In genomic region chr19:28737021-28737525, GRCh38 we compare ENCODE assay signal across 8 cellular contexts.
A peak's percentile ranks its signal among the peaks of the same experiment; 100 is the strongest.
DNase-seq lines count a peak whose midpoint lies in the region; ATAC-seq, FAIRE-seq and TF ChIP-seq lines count a peak whose summit lies in the region.

No MANE protein-coding gene starts in this region.

- H4K20me1 ChIP-seq in GM23338 (replicated peaks; ENCODE audit: insufficient read depth), result no peaks in the 10 kb centered on the region
- no peaks in the 10 kb centered on the region for H4K20me1 ChIP-seq in PC-9 (ENCODE audit: insufficient read depth)
- H4K20me1 ChIP-seq in endothelial cell of umbilical vein (replicated peaks; ENCODE audit: control insufficient read depth, extremely low read depth, insufficient read depth, low read length), result no peaks in the 10 kb centered on the region

- TF ChIP-seq POLR2A in endothelial cell of umbilical vein (IDR thresholded peaks at IDR 0.05; ENCODE audit: low read depth, low read length), result no peak

- H3K9me3 ChIP-seq in CD4-positive, alpha-beta memory T cell (ENCODE audit: control insufficient read depth in 1 of 2, low read length in 2 of 2), result no peaks in the 10 kb centered on the region
- no peaks in the 10 kb centered on the region for H3K9me3 ChIP-seq in PC-9 (ENCODE audit: insufficient read depth, low read depth)
- H3K9me3 ChIP-seq in endothelial cell of umbilical vein (replicated peaks; ENCODE audit: control insufficient read depth, insufficient read depth, low read length), result no peaks in the 10 kb centered on the region

- no peaks in the 10 kb centered on the region for H3K27me3 Mint-ChIP-seq in CD4-positive, alpha-beta memory T cell
- no peaks in the 10 kb centered on the region for H3K27me3 Mint-ChIP-seq in GM23338 (ENCODE audit: insufficient read depth, low read depth, poor library complexity)

- peak overlapping the region in 6 of 8 donors; percentile 11 to 52 (median 32) for H3K4me3 Mint-ChIP-seq in CD4-positive, alpha-beta memory T cell
- H3K4me3 Mint-ChIP-seq in GM23338, result no peak overlapping the region

- no peaks in the 10 kb centered on the region for H3K36me3 ChIP-seq in CD4-positive, alpha-beta memory T cell (ENCODE audit: insufficient read depth, low read length)
- H3K36me3 ChIP-seq in GM23338 (ENCODE audit: insufficient read depth) (no peaks in the 10 kb centered on the region), PC-9 (ENCODE audit: low read depth) (no peaks in the 10 kb centered on the region), endothelial cell of umbilical vein (ENCODE audit: control insufficient read depth in 2 of 2, extremely low read depth in 1 of 2, insufficient read depth in 2 of 2, low read length in 2 of 2) (no peaks in the 10 kb centered on the region)

- no peak overlapping the region for H3K4me3 ChIP-seq in CD4-positive, alpha-beta memory T cell (ENCODE audit: low read length in 2 of 2)
- H3K4me3 ChIP-seq in GM23338, result no peak overlapping the region
- H3K4me3 ChIP-seq in PC-9, result no peak overlapping the region
- H3K4me3 ChIP-seq in endothelial cell of umbilical vein (replicated peaks in 1 of 3; ENCODE audit: insufficient read depth in 1 of 3, low read depth in 1 of 3, low read length in 3 of 3), result no peak overlapping the region

- peaks cover 0 to 3% (median 0%) of the 10 kb centered on the region in 8 donors for H3K9me3 Mint-ChIP-seq in CD4-positive, alpha-beta memory T cell
- H3K9me3 Mint-ChIP-seq in GM23338, result no peaks in the 10 kb centered on the region

- peak overlapping the region; percentile 96; the same call in 1 of the 2 replicates for H2AFZ ChIP-seq in GM23338
- no peak overlapping the region for H2AFZ ChIP-seq in PC-9
- H2AFZ ChIP-seq in endothelial cell of umbilical vein (ENCODE audit: low read depth, low read length), result peak overlapping the region; percentile 64

- dilution Hi-C loops in endothelial cell of umbilical vein (cut with MboI; ENCODE audit: extremely low pct_ligation_motif_present, low sequenced_read_pairs), result no loop called here

- intact Hi-C loops in CD4-positive, alpha-beta memory T cell (cut with micrococcal nuclease), result loop anchor here (2.0 kb wide), 1 partner anchor 142 kb away; no protein-coding TSS in a partner anchor
- intact Hi-C loops in PC-9 (cut with micrococcal nuclease; ENCODE audit: unreplicated experiment) (loop anchor here (10.0 kb wide), 1 partner anchor 138 kb away; no protein-coding TSS in a partner anchor), endothelial cell of umbilical vein (cut with micrococcal nuclease) (no loop called here)

- H3K27ac ChIP-seq in CD4-positive, alpha-beta memory T cell (ENCODE audit: low read depth, low read length), result no peak overlapping the region
- H3K27ac ChIP-seq in GM23338 (ENCODE audit: low read depth) (no peak overlapping the region), PC-9 (no peak overlapping the region), endothelial cell of umbilical vein (ENCODE audit: insufficient read depth, low read depth, low read length) (no peak overlapping the region)

- H3F3A ChIP-seq in GM23338 (replicated peaks; ENCODE audit: low read depth), result no peaks in the 10 kb centered on the region
- no peaks in the 10 kb centered on the region for H3F3A ChIP-seq in PC-9 (ENCODE audit: insufficient read depth, low read depth)

- BruUV-seq in PC-9 (replicated peaks; lab: Mats Ljungman, UMichigan) (no TSS peak), endothelial cell of umbilical vein (replicated peaks; lab: Mats Ljungman, UMichigan) (no TSS peak)

- no peaks in the 10 kb centered on the region for H3K9me1 ChIP-seq in endothelial cell of umbilical vein (replicated peaks; ENCODE audit: control insufficient read depth, extremely low read depth, insufficient read depth, low read length)

- TF ChIP-seq CTCF in GM23338 (conservative IDR thresholded peaks at IDR 0.05; ENCODE audit: low read depth in 2 of 2), result peak; percentile 49 to 84
- TF ChIP-seq CTCF in PC-9 (conservative IDR thresholded peaks at IDR 0.05), result peak; percentile 63
- peak in 1 of 2 donors; percentile 12 for TF ChIP-seq CTCF in endothelial cell of umbilical vein (IDR thresholded peaks at IDR 0.05; ENCODE audit: extremely low read depth in 1 of 2, insufficient read depth in 1 of 2, low read depth in 1 of 2, low read length in 2 of 2)

- no peaks in the 10 kb centered on the region for H3K36me3 Mint-ChIP-seq in CD4-positive, alpha-beta memory T cell
- no peaks in the 10 kb centered on the region for H3K36me3 Mint-ChIP-seq in GM23338 (ENCODE audit: low read depth)

- peaks cover 7% of the 10 kb centered on the region for H3K4me1 ChIP-seq in CD4-positive, alpha-beta memory T cell (ENCODE audit: insufficient read depth, low read length)
- H3K4me1 ChIP-seq in GM23338 (ENCODE audit: insufficient read depth) (no peaks in the 10 kb centered on the region), PC-9 (replicated peaks; ENCODE audit: insufficient read depth) (no peaks in the 10 kb centered on the region), endothelial cell of umbilical vein (ENCODE audit: control insufficient read depth, extremely low read depth, insufficient read depth, low read length) (no peaks in the 10 kb centered on the region)

- no peaks in the 10 kb centered on the region for H3K27me3 ChIP-seq in CD4-positive, alpha-beta memory T cell (ENCODE audit: insufficient read depth, low read length)
- no peaks in the 10 kb centered on the region for H3K27me3 ChIP-seq in GM23338 (ENCODE audit: insufficient read depth)
- no peaks in the 10 kb centered on the region for H3K27me3 ChIP-seq in PC-9 (ENCODE audit: insufficient read depth, low read depth)
- H3K27me3 ChIP-seq in endothelial cell of umbilical vein (ENCODE audit: control insufficient read depth in 2 of 2, insufficient read depth in 2 of 2, low read length in 2 of 2), result no peaks in the 10 kb centered on the region

- H3K4me2 ChIP-seq in GM23338 (no peak overlapping the region), PC-9 (peak overlapping the region; percentile 58), endothelial cell of umbilical vein (ENCODE audit: insufficient read depth, low read length) (peak overlapping the region; percentile 31)

- ATAC-seq in GM23338 (peak; percentile 71), GM21515 (IDR thresholded peaks at IDR 0.05; ENCODE audit: unreplicated experiment) (no peak), HG02884 (IDR thresholded peaks at IDR 0.05; ENCODE audit: unreplicated experiment) (no peak)

- POLR2A ChIA-PET in CD4-positive, alpha-beta memory T cell (lab: Charles Lee; ENCODE audit: partially characterized antibody), result no interaction called here
- POLR2A ChIA-PET in PC-9 (lab: Charles Lee; ENCODE audit: unreplicated experiment), result interaction anchor here (0.6 kb wide), 1 partner anchor 511 kb away, joined by 4 read pairs; no protein-coding TSS in a partner anchor
- POLR2A ChIA-PET in endothelial cell of umbilical vein (lab: Charles Lee), result no interaction called here

- DNase-seq in CD4-positive, alpha-beta memory T cell, result peak in 3 of 5 donors; percentile 7 to 26 (median 21)
- peak; percentile 65 for DNase-seq in GM23338 (ENCODE audit: low spot score)
- DNase-seq in PC-9, result no peak
- no peak for DNase-seq in endothelial cell of umbilical vein (ENCODE audit: low read depth, low spot score)
- peak; percentile 67 for DNase-seq in myocyte (ENCODE audit: low read depth)
- no peak for DNase-seq in activated CD4-positive, CD25-positive, alpha-beta regulatory T cell treated with anti-CD3 and anti-CD28 coated beads, Interleukin-2, amount 50 U/mL, for 72 hours

- H3K9me2 ChIP-seq in GM23338 (ENCODE audit: insufficient read depth) (no peaks in the 10 kb centered on the region), PC-9 (ENCODE audit: insufficient read depth) (no peaks in the 10 kb centered on the region)

- CTCF ChIA-PET in CD4-positive, alpha-beta memory T cell (lab: Charles Lee; ENCODE audit: partially characterized antibody), result interaction anchor here (1.4 to 2.7 kb wide), 4 partner anchors 142 to 528 kb away, joined by 3 to 17 read pairs (median 6); no protein-coding TSS in a partner anchor
- CTCF ChIA-PET in PC-9 (lab: Charles Lee) (interaction anchor here (0.6 kb wide), 1 partner anchor 527 kb away, joined by 7 read pairs; no protein-coding TSS in a partner anchor), endothelial cell of umbilical vein (lab: Charles Lee) (interaction anchor here (0.7 to 1.2 kb wide), 3 partner anchors 10 to 526 kb away, joined by 3 to 8 read pairs (median 5); no protein-coding TSS in a partner anchor)

- H3K79me2 ChIP-seq in GM23338 (replicated peaks; ENCODE audit: insufficient read depth) (no peaks in the 10 kb centered on the region), PC-9 (ENCODE audit: low read depth) (no peaks in the 10 kb centered on the region), endothelial cell of umbilical vein (ENCODE audit: control insufficient read depth, insufficient read depth, low read length) (no peaks in the 10 kb centered on the region)

- FAIRE-seq in endothelial cell of umbilical vein (lab: Jason Lieb, UNC), result no peak

- H3K4me1 Mint-ChIP-seq in CD4-positive, alpha-beta memory T cell, result peaks cover 2 to 5% (median 4%) of the 10 kb centered on the region in 4 donors
- peaks cover 10% of the 10 kb centered on the region; the same call in 1 of the 3 replicates for H3K4me1 Mint-ChIP-seq in GM23338

- no peak overlapping the region for H3K9ac ChIP-seq in endothelial cell of umbilical vein (replicated peaks; ENCODE audit: extremely low read depth, insufficient read depth, low read length)

- peak overlapping the region in 5 of 7 donors; percentile 16 to 84 (median 57) for H3K27ac Mint-ChIP-seq in CD4-positive, alpha-beta memory T cell
- H3K27ac Mint-ChIP-seq in GM23338, result no peak overlapping the region

TF ChIP-seq in GM23338, 12 proteins besides CTCF, POLR2A, EP300 and RAD21 (continues in another document):
- TF ChIP-seq STAT1 (IDR thresholded peaks at IDR 0.05; ENCODE audit: unreplicated experiment), result no peak
- no peak for TF ChIP-seq JUNB (IDR thresholded peaks at IDR 0.05; ENCODE audit: unreplicated experiment)
- no peak for TF ChIP-seq EZH2phosphoT487 (IDR thresholded peaks at IDR 0.05; ENCODE audit: unreplicated experiment)
- no peak for TF ChIP-seq CREB1 (CRISPR knock-in tag; IDR thresholded peaks at IDR 0.05; ENCODE audit: low read depth)
- TF ChIP-seq NANOG (IDR thresholded peaks at IDR 0.05; ENCODE audit: borderline replicate concordance), result no peak
- TF ChIP-seq POLR2AphosphoS5 (IDR thresholded peaks at IDR 0.05; ENCODE audit: low read depth), result no peak
- TF ChIP-seq EZH2 (IDR thresholded peaks at IDR 0.05; ENCODE audit: low read depth, unreplicated experiment), result no peak

TF ChIP-seq in endothelial cell of umbilical vein, 7 proteins besides CTCF, POLR2A, EP300 and RAD21:
- no peak for TF ChIP-seq MAX (IDR thresholded peaks at IDR 0.05; ENCODE audit: insufficient read depth, insufficient read length)
- no peak for TF ChIP-seq MYC (IDR thresholded peaks at IDR 0.05; ENCODE audit: low read depth, low read length)
- no peak for TF ChIP-seq POLR2AphosphoS5 (IDR thresholded peaks at IDR 0.05; ENCODE audit: insufficient read depth, low read depth, low read length)

Comparison
In these comparisons a context has a peak if more than half of its experiments do, and no peak if none do; other contexts are left out.
1. DNase-seq: peak in CD4-positive, alpha-beta memory T cell (3 of 5), GM23338 (single experiment) and myocyte (single experiment); none in PC-9 (0 of 2), endothelial cell of umbilical vein (single experiment) and activated CD4-positive, CD25-positive, alpha-beta regulatory T cell treated with anti-CD3 and anti-CD28 coated beads, Interleukin-2, amount 50 U/mL, for 72 hours (single experiment).